1 cellular context compared by ENCODE assay signal in the genomic region with DNA sequence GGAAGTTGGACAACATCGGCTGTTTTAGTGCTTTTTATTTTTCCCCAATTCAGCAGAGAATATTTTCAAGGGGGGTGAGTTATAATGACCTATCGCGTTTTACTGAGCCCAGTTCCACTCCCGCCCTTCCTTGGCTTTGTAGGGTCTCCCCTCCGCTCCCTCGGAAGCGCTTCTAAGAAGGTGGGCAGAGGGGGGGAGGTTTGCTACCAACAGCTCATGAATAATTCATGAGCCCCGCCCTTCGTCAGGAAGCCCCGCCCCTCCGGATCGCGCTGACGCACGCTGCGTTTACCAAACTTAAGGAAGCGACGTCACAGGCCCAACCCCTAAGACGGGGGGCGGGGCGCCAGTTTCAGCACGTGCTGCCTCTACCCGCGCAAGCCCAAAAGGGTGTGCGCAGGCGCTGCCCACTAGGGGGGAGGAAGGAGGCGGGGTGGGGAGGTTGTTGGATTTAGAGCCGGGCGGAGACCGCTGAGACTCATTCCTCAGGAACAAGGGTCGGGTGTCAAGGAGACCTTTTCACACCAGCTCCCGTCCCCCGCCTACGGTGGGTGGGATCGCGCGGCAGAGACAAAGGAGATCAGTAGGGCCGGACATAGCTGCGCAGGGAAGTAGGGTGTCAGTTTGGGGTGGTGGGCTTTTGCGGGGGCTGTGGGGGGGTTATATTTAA.
TF ChIP-seq lines count a peak whose summit lies in the region.

No MANE protein-coding gene starts in this region.

TF ChIP-seq in SK-N-SH, 30 proteins besides CTCF, POLR2A, EP300 and RAD21 (continued from another document):
- peak; percentile 89 for TF ChIP-seq USF1 (IDR thresholded peaks at IDR 0.05; ENCODE audit: borderline replicate concordance, low read depth)
- no peak; the same call in 1 of the 2 replicates for TF ChIP-seq FOSL2 (IDR thresholded peaks at IDR 0.05; ENCODE audit: borderline replicate concordance, low read depth)
- TF ChIP-seq, protein P1, sequence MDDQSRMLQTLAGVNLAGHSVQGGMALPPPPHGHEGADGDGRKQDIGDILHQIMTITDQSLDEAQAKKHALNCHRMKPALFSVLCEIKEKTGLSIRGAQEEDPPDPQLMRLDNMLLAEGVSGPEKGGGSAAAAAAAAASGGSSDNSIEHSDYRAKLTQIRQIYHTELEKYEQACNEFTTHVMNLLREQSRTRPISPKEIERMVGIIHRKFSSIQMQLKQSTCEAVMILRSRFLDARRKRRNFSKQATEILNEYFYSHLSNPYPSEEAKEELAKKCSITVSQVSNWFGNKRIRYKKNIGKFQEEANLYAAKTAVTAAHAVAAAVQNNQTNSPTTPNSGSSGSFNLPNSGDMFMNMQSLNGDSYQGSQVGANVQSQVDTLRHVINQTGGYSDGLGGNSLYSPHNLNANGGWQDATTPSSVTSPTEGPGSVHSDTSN (IDR thresholded peaks at IDR 0.05) = no peak
- peak; percentile 92 for TF ChIP-seq MXI1 (IDR thresholded peaks at IDR 0.05; ENCODE audit: low read depth, low read length)
- no peak for TF ChIP-seq TEAD4 (IDR thresholded peaks at IDR 0.05; ENCODE audit: borderline replicate concordance, insufficient read depth)
- peak; percentile 75; the same call in 1 of the 2 replicates for TF ChIP-seq ELF1 (IDR thresholded peaks at IDR 0.05)
- no peak for TF ChIP-seq GATA2 (CRISPR knock-in tag; IDR thresholded peaks at IDR 0.05)
- TF ChIP-seq, protein P2, sequence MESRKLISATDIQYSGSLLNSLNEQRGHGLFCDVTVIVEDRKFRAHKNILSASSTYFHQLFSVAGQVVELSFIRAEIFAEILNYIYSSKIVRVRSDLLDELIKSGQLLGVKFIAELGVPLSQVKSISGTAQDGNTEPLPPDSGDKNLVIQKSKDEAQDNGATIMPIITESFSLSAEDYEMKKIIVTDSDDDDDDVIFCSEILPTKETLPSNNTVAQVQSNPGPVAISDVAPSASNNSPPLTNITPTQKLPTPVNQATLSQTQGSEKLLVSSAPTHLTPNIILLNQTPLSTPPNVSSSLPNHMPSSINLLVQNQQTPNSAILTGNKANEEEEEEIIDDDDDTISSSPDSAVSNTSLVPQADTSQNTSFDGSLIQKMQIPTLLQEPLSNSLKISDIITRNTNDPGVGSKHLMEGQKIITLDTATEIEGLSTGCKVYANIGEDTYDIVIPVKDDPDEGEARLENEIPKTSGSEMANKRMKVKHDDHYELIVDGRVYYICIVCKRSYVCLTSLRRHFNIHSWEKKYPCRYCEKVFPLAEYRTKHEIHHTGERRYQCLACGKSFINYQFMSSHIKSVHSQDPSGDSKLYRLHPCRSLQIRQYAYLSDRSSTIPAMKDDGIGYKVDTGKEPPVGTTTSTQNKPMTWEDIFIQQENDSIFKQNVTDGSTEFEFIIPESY (IDR thresholded peaks at IDR 0.05; ENCODE audit: borderline replicate concordance, low read depth) = no peak; the same call in 1 of the 2 replicates
- TF ChIP-seq RXRA (IDR thresholded peaks at IDR 0.05; ENCODE audit: borderline replicate concordance, low read depth) = no peak
- TF ChIP-seq SMC3 (IDR thresholded peaks at IDR 0.05; ENCODE audit: low read depth, low read length) = no peak
- TF ChIP-seq TCF12 (IDR thresholded peaks at IDR 0.05) = no peak
- TF ChIP-seq, protein P3, sequence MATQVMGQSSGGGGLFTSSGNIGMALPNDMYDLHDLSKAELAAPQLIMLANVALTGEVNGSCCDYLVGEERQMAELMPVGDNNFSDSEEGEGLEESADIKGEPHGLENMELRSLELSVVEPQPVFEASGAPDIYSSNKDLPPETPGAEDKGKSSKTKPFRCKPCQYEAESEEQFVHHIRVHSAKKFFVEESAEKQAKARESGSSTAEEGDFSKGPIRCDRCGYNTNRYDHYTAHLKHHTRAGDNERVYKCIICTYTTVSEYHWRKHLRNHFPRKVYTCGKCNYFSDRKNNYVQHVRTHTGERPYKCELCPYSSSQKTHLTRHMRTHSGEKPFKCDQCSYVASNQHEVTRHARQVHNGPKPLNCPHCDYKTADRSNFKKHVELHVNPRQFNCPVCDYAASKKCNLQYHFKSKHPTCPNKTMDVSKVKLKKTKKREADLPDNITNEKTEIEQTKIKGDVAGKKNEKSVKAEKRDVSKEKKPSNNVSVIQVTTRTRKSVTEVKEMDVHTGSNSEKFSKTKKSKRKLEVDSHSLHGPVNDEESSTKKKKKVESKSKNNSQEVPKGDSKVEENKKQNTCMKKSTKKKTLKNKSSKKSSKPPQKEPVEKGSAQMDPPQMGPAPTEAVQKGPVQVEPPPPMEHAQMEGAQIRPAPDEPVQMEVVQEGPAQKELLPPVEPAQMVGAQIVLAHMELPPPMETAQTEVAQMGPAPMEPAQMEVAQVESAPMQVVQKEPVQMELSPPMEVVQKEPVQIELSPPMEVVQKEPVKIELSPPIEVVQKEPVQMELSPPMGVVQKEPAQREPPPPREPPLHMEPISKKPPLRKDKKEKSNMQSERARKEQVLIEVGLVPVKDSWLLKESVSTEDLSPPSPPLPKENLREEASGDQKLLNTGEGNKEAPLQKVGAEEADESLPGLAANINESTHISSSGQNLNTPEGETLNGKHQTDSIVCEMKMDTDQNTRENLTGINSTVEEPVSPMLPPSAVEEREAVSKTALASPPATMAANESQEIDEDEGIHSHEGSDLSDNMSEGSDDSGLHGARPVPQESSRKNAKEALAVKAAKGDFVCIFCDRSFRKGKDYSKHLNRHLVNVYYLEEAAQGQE (IDR thresholded peaks at IDR 0.05; ENCODE audit: low read depth, low read length) = 0 out of 2 replicates have a peak, but pooled peaks have one; percentile 8
- TF ChIP-seq GABPA (IDR thresholded peaks at IDR 0.05; ENCODE audit: low read depth) = peak; percentile 68
- 0 out of 2 replicates have a peak, but pooled peaks have one; percentile 9 for TF ChIP-seq SIN3A (IDR thresholded peaks at IDR 0.05; ENCODE audit: borderline replicate concordance, low read depth, low read length)
TF ChIP-seq in SK-N-SH: peak in this region for 13.
